ENCODE assay signal across 9 cellular contexts in genomic region chr3:149151843-149152242, GRCh38. TPM values are rescaled to one million over a fixed set of nuclear protein-coding genes. Genes with fewer than 3 reads are reported as not detected.
DNase-seq lines count a peak whose midpoint lies in the region; ATAC-seq and TF ChIP-seq lines count a peak whose summit lies in the region.
"Had no signal": no experiment of that assay in that cellular context is flagged by ENCODE, and none has a peak within 500 bp of the region (broad histone marks: within the 10 kb centered on the region; RNA-seq: fewer than 3 reads in every experiment).

No MANE protein-coding gene starts in this region.

- no peak overlapping the region for H3K4me3 Mint-ChIP-seq in CD8-positive, alpha-beta memory T cell

- H3K27ac Mint-ChIP-seq in CD8-positive, alpha-beta memory T cell, result peak overlapping the region in 6 of 8 donors; percentile 39 to 86 (median 69)
- H3K27ac Mint-ChIP-seq in activated naive CD4-positive, alpha-beta T cell treated with anti-CD3 and anti-CD28 coated beads, Interleukin-2, amount 50 U/mL, for 72 hours, result no peak overlapping the region

- in situ Hi-C loops in astrocyte of the cerebellum (cut with HindIII; ENCODE audit: low sequenced_read_pairs), result no loop called here

- peaks cover 10% of the 10 kb centered on the region for H3K4me1 ChIP-seq in CD8-positive, alpha-beta memory T cell (ENCODE audit: insufficient read depth, low read length)

- peaks cover 0 to 72% (median 28%) of the 10 kb centered on the region in 3 donors for H3K36me3 Mint-ChIP-seq in CD8-positive, alpha-beta memory T cell
- peaks cover 0 to 5% of the 10 kb centered on the region in 2 donors for H3K36me3 Mint-ChIP-seq in activated naive CD4-positive, alpha-beta T cell treated with anti-CD3 and anti-CD28 coated beads, Interleukin-2, amount 50 U/mL, for 72 hours

- peaks cover 26% of the 10 kb centered on the region for H3K36me3 ChIP-seq in CD8-positive, alpha-beta memory T cell (ENCODE audit: insufficient read depth, low read length)

- H3K9me3 ChIP-seq in CD8-positive, alpha-beta memory T cell (ENCODE audit: low read length), result no peaks in the 10 kb centered on the region

- TF ChIP-seq CTCF in astrocyte of the cerebellum (IDR thresholded peaks at IDR 0.05; ENCODE audit: low read depth, low read length, missing control alignments), result no peak

- no peaks in the 10 kb centered on the region for H3K27me3 ChIP-seq in CD8-positive, alpha-beta memory T cell (ENCODE audit: insufficient read depth, low read length, poor library complexity, severe bottlenecking)

- H3K4me1 Mint-ChIP-seq in CD8-positive, alpha-beta memory T cell, result peaks cover 21 to 33% (median 23%) of the 10 kb centered on the region in 3 donors

- peak overlapping the region; percentile 9 for H3K27ac ChIP-seq in CD8-positive, alpha-beta memory T cell (ENCODE audit: low read depth, low read length)

- POLR2A ChIA-PET in CD8-positive, alpha-beta memory T cell (lab: Charles Lee), result no interaction called here

- no peaks in the 10 kb centered on the region for H3K27me3 Mint-ChIP-seq in CD8-positive, alpha-beta memory T cell

- DNase-seq in CD8-positive, alpha-beta memory T cell, result no peak
- DNase-seq in HK-2 (ENCODE audit: unreplicated experiment) (peak; percentile 31), astrocyte of the cerebellum (ENCODE audit: low read depth) (peak; percentile 41), midbrain (lab: John Stamatoyannopoulos, UW) (peak; percentile 16), GM19240 (ENCODE audit: insufficient read length, low spot score) (no peak)
- DNase-seq in activated naive CD4-positive, alpha-beta T cell treated with anti-CD3 and anti-CD28 coated beads, Interleukin-2, amount 50 U/mL, for 72 hours (ENCODE audit: low spot score in 2 of 2), result no peak
- DNase-seq: SHP77 had no signal

- no peaks in the 10 kb centered on the region for H3K9me3 Mint-ChIP-seq in CD8-positive, alpha-beta memory T cell
- no peaks in the 10 kb centered on the region for H3K9me3 Mint-ChIP-seq in activated naive CD4-positive, alpha-beta T cell treated with anti-CD3 and anti-CD28 coated beads, Interleukin-2, amount 50 U/mL, for 72 hours

- CTCF ChIA-PET in CD8-positive, alpha-beta memory T cell (lab: Charles Lee), result no interaction called here

- no peak for ATAC-seq in activated naive CD4-positive, alpha-beta T cell treated with anti-CD3 and anti-CD28 coated beads, Interleukin-2, amount 50 U/mL, for 72 hours
- ATAC-seq in HG02678 (IDR thresholded peaks at IDR 0.05; ENCODE audit: unreplicated experiment), result no peak
- ATAC-seq in HG03439 (IDR thresholded peaks at IDR 0.05; ENCODE audit: unreplicated experiment), result no peak

- H3K4me3 ChIP-seq in CD8-positive, alpha-beta memory T cell (ENCODE audit: low read length), result no peak overlapping the region
- no peak overlapping the region for H3K4me3 ChIP-seq in astrocyte of the cerebellum (ENCODE audit: low read depth, low read length)

RNA-seq across cellular contexts. Expression of gene HPS3, which starts 22.4 kb away (rescaled TPM):
- 10 to 100 TPM; 19.3 to 19.6 TPM for total RNA-seq in CD8-positive, alpha-beta memory T cell
- 41.9 TPM for polyA plus RNA-seq in CD8-positive, alpha-beta memory T cell
- 10 to 100 TPM; 22.3 to 23.2 TPM for total RNA-seq in activated naive CD4-positive, alpha-beta T cell treated with anti-CD3 and anti-CD28 coated beads, Interleukin-2, amount 50 U/mL, for 72 hours

Comparison
In these comparisons a context has a peak if more than half of its experiments do, and no peak if none do; other contexts are left out.
1. DNase-seq: peak in HK-2 (single experiment), astrocyte of the cerebellum (single experiment) and midbrain (single experiment); none in CD8-positive, alpha-beta memory T cell (0 of 5), activated naive CD4-positive, alpha-beta T cell treated with anti-CD3 and anti-CD28 coated beads, Interleukin-2, amount 50 U/mL, for 72 hours (0 of 2) and GM19240 (single experiment).
2. H3K27ac Mint-ChIP-seq: peak in CD8-positive, alpha-beta memory T cell (6 of 8); none in activated naive CD4-positive, alpha-beta T cell treated with anti-CD3 and anti-CD28 coated beads, Interleukin-2, amount 50 U/mL, for 72 hours (0 of 2).